Comparison of ENCODE assay signal across 8 cellular contexts in the genomic region with DNA sequence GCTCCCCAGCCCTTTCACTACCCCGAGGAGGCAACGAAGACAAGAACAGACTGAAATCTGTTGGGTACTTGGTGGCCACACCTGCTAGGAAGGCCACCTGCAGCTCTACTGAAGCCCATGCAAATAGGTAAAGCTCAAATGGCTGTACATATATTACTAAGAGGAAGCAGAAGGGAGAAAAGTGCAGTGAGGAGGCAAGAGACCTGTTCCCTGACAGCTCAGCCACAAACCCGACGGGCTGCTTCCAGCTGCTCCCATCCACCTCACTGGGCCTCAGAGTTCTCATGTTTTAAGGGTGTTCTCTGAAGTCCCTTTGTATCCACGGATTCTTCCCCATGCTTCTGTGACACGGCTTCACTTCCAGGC. TPM values are rescaled to one million over a fixed set of nuclear protein-coding genes. Genes with fewer than 3 reads are reported as not detected.
DNase-seq lines count a peak whose midpoint lies in the region; ATAC-seq and TF ChIP-seq lines count a peak whose summit lies in the region.

No MANE protein-coding gene starts in this region.

- 57 to 66% methylated on average over 6 of the region's 6 CpGs for WGBS in lung, 2 donors

- no peak overlapping the region for H3K4me3 ChIP-seq in lung

- H3K27ac ChIP-seq in lung (ENCODE audit: low read depth in 1 of 2, low read length in 1 of 2), result peak overlapping the region; percentile 53 to 56

- H3K36me3 ChIP-seq in lung (ENCODE audit: control insufficient read depth in 2 of 2, insufficient read depth in 2 of 2, low read length in 2 of 2), result peaks cover 0 to 4% of the 10 kb centered on the region in 2 donors

- H3K27me3 ChIP-seq in lung (ENCODE audit: control insufficient read depth, insufficient read depth), result no peaks in the 10 kb centered on the region

- no peaks in the 10 kb centered on the region for H3K9me3 ChIP-seq in lung (ENCODE audit: control insufficient read depth in 2 of 2, insufficient read depth in 1 of 2, low read length in 1 of 2)

- DNase-seq in RPMI8226 (peak; percentile 84), lung (ENCODE audit: low spot score) (no peak), NCI-H1436 treated with DMSO at 0.1 percent for 48 hours (lab: John Stamatoyannopoulos, UW) (no peak), 8988T (no peak), NCI-H128 (lab: John Stamatoyannopoulos, UW; ENCODE audit: unreplicated experiment) (no peak), NCI-H1105 treated with DMSO at 0.1 percent for 48 hours (lab: John Stamatoyannopoulos, UW) (no peak)

- peaks cover 20 to 37% of the 10 kb centered on the region in 2 donors for H3K4me1 ChIP-seq in lung (ENCODE audit: control insufficient read depth in 2 of 2, insufficient read depth in 2 of 2, low read length in 2 of 2)

- no peak for TF ChIP-seq CTCF in lung (IDR thresholded peaks at IDR 0.05; ENCODE audit: control extremely low read depth, extremely low read depth)

- peak; percentile 95 for ATAC-seq in GM19035 (IDR thresholded peaks at IDR 0.05; ENCODE audit: unreplicated experiment)
- ATAC-seq in HG03025 (IDR thresholded peaks at IDR 0.05; ENCODE audit: low FRiP score, unreplicated experiment), result peak; percentile 96
- ATAC-seq in lung (ENCODE audit: insufficient read depth, low FRiP score), result peak; percentile 21

RNA-seq across cellular contexts. Expression of gene TRAM2, which starts 24.6 kb away (rescaled TPM):
- 10 to 100 TPM; 15.5 to 33.4 TPM for total RNA-seq in lung
- polyA plus RNA-seq in lung, result 10 to 100 TPM in 1 of 2 donors, 1 to 10 TPM in 1; 4.4 to 14.9 TPM

Comparison
In these comparisons a context has a peak if more than half of its experiments do, and no peak if none do; other contexts are left out.
1. ATAC-seq: peak in every context shown above with its lines; median percentile 96 in HG03025; 95 in GM19035; 21 in lung.